17 cellular contexts compared by ENCODE assay signal in the genomic region with DNA sequence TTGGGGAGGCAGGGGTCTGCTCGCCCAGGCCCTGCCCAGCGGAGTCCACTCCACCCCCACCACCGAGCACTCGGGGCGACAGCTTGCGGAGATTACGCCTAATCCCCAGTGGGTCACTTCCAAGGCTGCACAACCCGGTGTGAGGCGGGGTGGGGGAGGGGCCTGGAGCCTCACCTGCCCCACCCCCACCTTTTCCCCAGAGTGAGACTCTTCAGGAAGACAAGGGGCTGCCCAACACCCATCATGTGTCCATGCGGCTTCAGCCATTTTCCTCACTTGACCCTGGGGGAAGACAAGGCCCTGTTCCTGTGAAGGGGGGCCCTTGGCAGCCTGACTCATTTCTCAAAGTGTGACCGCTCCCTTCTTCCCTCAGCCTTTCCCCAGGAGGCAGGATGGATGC. TPM values are rescaled to one million over a fixed set of nuclear protein-coding genes. Genes with fewer than 3 reads are reported as not detected.
DNase-seq lines count a peak whose midpoint lies in the region; ATAC-seq and TF ChIP-seq lines count a peak whose summit lies in the region.
"Had no signal": no experiment of that assay in that cellular context is flagged by ENCODE, and none has a peak within 500 bp of the region (broad histone marks: within the 10 kb centered on the region; RNA-seq: fewer than 3 reads in every experiment).

No MANE protein-coding gene starts in this region.

- no peaks in the 10 kb centered on the region for H3K9me2 ChIP-seq in GM23338 (ENCODE audit: insufficient read depth)

- H3K4me3 Mint-ChIP-seq in GM23338, result no peak overlapping the region

- no peak overlapping the region for H3K27ac ChIP-seq in GM23338 (ENCODE audit: low read depth)
- H3K27ac ChIP-seq in angular gyrus (ENCODE audit: low read depth, low read length), result peak overlapping the region; percentile 95
- H3K27ac ChIP-seq in layer of hippocampus (ENCODE audit: low read depth, low read length), result peak overlapping the region; percentile 30
- H3K27ac ChIP-seq: sigmoid colon had no signal

- peaks cover 23% of the 10 kb centered on the region for H3K27me3 Mint-ChIP-seq in GM23338 (ENCODE audit: insufficient read depth, low read depth, poor library complexity)

- no peaks in the 10 kb centered on the region for H3K36me3 ChIP-seq in GM23338 (ENCODE audit: insufficient read depth)

- H4K20me1 ChIP-seq in GM23338 (replicated peaks; ENCODE audit: insufficient read depth), result no peaks in the 10 kb centered on the region; the same call in 1 of the 2 replicates

- H3K4me1 Mint-ChIP-seq in GM23338, result peaks cover 48% of the 10 kb centered on the region

- H3K27me3 ChIP-seq in GM23338 (ENCODE audit: insufficient read depth) (no peaks in the 10 kb centered on the region), layer of hippocampus (ENCODE audit: control insufficient read depth, insufficient read depth, low read length) (no peaks in the 10 kb centered on the region)
- H3K27me3 ChIP-seq: sigmoid colon had no signal

- no peaks in the 10 kb centered on the region; the same call in 2 of the 3 replicates for H3K9me3 Mint-ChIP-seq in GM23338

- no peak for TF ChIP-seq CTCF in GM23338 (conservative IDR thresholded peaks at IDR 0.05; ENCODE audit: low read depth in 2 of 2)

- no peaks in the 10 kb centered on the region for H3F3A ChIP-seq in GM23338 (replicated peaks; ENCODE audit: low read depth)

- no peak overlapping the region for H2AFZ ChIP-seq in GM23338

- peak overlapping the region; percentile 23; the same call in 1 of the 2 replicates for H3K4me3 ChIP-seq in GM23338
- H3K4me3 ChIP-seq: sigmoid colon had no signal

- peak; percentile 55 for ATAC-seq in GM23338
- ATAC-seq: PC-3 had no signal

- peaks cover 31% of the 10 kb centered on the region for H3K4me1 ChIP-seq in GM23338 (ENCODE audit: insufficient read depth)

- peaks cover 4% of the 10 kb centered on the region; the same call in 1 of the 2 replicates for H3K79me2 ChIP-seq in GM23338 (replicated peaks; ENCODE audit: insufficient read depth)

- no peak overlapping the region for H3K27ac Mint-ChIP-seq in GM23338

- peak overlapping the region; percentile 55; the same call in 1 of the 2 replicates for H3K4me2 ChIP-seq in GM23338

- peak; percentile 27 for DNase-seq in AG08395 (ENCODE audit: low spot score)
- peak; percentile 62 for DNase-seq in GM23338 (ENCODE audit: low spot score)
- DNase-seq in pons (ENCODE audit: low spot score), result no peak
- DNase-seq in HCEC 1CT, result no peak
- no peak for DNase-seq in activated gamma-delta T cell (lab: John Stamatoyannopoulos, UW)
- DNase-seq in T-helper 1 cell, result no peak
- DNase-seq: activated CD4-positive, alpha-beta T cell treated with anti-CD3 and anti-CD28 coated beads, Interleukin-2, amount 50 U/mL, for 4 hours; amniotic stem cell; DMS 273 treated with DMSO at 0.1 percent for 48 hours; kidney; NCI-H1417; NCI-H2171; PC-3; sigmoid colon had no signal

- peaks cover 16% of the 10 kb centered on the region; the same call in 2 of the 3 replicates for H3K36me3 Mint-ChIP-seq in GM23338 (ENCODE audit: low read depth)

TF ChIP-seq in GM23338, 12 proteins besides CTCF, POLR2A, EP300 and RAD21:
- TF ChIP-seq CREB1 (CRISPR knock-in tag; IDR thresholded peaks at IDR 0.05; ENCODE audit: low read depth), result no peak
- TF ChIP-seq, protein P1, sequence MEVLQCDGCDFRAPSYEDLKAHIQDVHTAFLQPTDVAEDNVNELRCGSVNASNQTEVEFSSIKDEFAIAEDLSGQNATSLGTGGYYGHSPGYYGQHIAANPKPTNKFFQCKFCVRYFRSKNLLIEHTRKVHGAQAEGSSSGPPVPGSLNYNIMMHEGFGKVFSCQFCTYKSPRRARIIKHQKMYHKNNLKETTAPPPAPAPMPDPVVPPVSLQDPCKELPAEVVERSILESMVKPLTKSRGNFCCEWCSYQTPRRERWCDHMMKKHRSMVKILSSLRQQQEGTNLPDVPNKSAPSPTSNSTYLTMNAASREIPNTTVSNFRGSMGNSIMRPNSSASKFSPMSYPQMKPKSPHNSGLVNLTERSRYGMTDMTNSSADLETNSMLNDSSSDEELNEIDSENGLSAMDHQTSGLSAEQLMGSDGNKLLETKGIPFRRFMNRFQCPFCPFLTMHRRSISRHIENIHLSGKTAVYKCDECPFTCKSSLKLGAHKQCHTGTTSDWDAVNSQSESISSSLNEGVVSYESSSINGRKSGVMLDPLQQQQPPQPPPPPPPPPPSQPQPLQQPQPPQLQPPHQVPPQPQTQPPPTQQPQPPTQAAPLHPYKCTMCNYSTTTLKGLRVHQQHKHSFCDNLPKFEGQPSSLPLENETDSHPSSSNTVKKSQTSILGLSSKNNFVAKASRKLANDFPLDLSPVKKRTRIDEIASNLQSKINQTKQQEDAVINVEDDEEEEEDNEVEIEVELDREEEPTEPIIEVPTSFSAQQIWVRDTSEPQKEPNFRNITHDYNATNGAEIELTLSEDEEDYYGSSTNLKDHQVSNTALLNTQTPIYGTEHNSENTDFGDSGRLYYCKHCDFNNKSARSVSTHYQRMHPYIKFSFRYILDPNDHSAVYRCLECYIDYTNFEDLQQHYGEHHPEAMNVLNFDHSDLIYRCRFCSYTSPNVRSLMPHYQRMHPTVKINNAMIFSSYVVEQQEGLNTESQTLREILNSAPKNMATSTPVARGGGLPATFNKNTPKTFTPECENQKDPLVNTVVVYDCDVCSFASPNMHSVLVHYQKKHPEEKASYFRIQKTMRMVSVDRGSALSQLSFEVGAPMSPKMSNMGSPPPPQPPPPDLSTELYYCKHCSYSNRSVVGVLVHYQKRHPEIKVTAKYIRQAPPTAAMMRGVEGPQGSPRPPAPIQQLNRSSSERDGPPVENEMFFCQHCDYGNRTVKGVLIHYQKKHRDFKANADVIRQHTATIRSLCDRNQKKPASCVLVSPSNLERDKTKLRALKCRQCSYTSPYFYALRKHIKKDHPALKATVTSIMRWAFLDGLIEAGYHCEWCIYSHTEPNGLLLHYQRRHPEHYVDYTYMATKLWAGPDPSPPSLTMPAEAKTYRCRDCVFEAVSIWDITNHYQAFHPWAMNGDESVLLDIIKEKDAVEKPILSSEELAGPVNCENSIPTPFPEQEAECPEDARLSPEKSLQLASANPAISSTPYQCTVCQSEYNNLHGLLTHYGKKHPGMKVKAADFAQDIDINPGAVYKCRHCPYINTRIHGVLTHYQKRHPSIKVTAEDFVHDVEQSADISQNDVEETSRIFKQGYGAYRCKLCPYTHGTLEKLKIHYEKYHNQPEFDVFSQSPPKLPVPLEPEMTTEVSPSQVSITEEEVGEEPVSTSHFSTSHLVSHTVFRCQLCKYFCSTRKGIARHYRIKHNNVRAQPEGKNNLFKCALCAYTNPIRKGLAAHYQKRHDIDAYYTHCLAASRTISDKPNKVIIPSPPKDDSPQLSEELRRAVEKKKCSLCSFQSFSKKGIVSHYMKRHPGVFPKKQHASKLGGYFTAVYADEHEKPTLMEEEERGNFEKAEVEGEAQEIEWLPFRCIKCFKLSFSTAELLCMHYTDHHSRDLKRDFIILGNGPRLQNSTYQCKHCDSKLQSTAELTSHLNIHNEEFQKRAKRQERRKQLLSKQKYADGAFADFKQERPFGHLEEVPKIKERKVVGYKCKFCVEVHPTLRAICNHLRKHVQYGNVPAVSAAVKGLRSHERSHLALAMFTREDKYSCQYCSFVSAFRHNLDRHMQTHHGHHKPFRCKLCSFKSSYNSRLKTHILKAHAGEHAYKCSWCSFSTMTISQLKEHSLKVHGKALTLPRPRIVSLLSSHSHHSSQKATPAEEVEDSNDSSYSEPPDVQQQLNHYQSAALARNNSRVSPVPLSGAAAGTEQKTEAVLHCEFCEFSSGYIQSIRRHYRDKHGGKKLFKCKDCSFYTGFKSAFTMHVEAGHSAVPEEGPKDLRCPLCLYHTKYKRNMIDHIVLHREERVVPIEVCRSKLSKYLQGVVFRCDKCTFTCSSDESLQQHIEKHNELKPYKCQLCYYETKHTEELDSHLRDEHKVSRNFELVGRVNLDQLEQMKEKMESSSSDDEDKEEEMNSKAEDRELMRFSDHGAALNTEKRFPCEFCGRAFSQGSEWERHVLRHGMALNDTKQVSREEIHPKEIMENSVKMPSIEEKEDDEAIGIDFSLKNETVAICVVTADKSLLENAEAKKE (CRISPR knock-in tag; IDR thresholded peaks at IDR 0.05), result no peak
- no peak for TF ChIP-seq EZH2 (IDR thresholded peaks at IDR 0.05; ENCODE audit: low read depth, unreplicated experiment)
- no peak for TF ChIP-seq ZNF331 (CRISPR knock-in tag; IDR thresholded peaks at IDR 0.05; ENCODE audit: low read depth)
- no peak for TF ChIP-seq EZH2phosphoT487 (IDR thresholded peaks at IDR 0.05; ENCODE audit: unreplicated experiment)
- TF ChIP-seq POLR2AphosphoS5 (IDR thresholded peaks at IDR 0.05; ENCODE audit: low read depth), result no peak
- TF ChIP-seq NANOG (IDR thresholded peaks at IDR 0.05; ENCODE audit: borderline replicate concordance), result no peak

RNA-seq across cellular contexts. Expression of a gene that starts 12.5 kb away (rescaled TPM):
- total RNA-seq in GM23338 (2014; rRNA removed; shearing (Covaris generic)), result 12.3 and 30.9 TPM in 2 replicates
- polyA plus RNA-seq in GM23338 (2016; fragmentation: Nextera tagmentation; extraction: Ambion mirVana), result 37.0 and 37.7 TPM in 2 replicates
- total RNA-seq: T-helper 1 cell treated with Interleukin-12 subunit alpha and Interleukin-12 subunit beta and Interleukin-4 antibody, amounts not matched to agents 30 ng/mL and 1 ng/mL, for 36 hours had no signal

RNA-seq across cellular contexts. Expression of a gene that starts 37.3 kb away (rescaled TPM):
- total RNA-seq in GM23338 (2014; rRNA removed; shearing (Covaris generic)), result 18.0 and 27.5 TPM in 2 replicates
- 10.7 and 12.4 TPM in 2 replicates for polyA plus RNA-seq in GM23338 (2016; fragmentation: Nextera tagmentation; extraction: Ambion mirVana)

RNA-seq across cellular contexts. Expression of a gene that starts 42.8 kb away (rescaled TPM):
- 2,755 and 3,244 TPM in 2 replicates for total RNA-seq in GM23338 (2014; rRNA removed; shearing (Covaris generic))
- 1,846 and 1,983 TPM in 2 replicates for polyA plus RNA-seq in GM23338 (2016; fragmentation: Nextera tagmentation; extraction: Ambion mirVana)

Comparison
In these comparisons a context has a peak if more than half of its experiments do, and no peak if none do; other contexts are left out.
1. DNase-seq: peak in AG08395 (single experiment) and GM23338 (single experiment); none in pons (single experiment), HCEC 1CT (single experiment), activated gamma-delta T cell (single experiment) and T-helper 1 cell (0 of 5).